ENCODE assay signal across 31 cellular contexts in the genomic region with DNA sequence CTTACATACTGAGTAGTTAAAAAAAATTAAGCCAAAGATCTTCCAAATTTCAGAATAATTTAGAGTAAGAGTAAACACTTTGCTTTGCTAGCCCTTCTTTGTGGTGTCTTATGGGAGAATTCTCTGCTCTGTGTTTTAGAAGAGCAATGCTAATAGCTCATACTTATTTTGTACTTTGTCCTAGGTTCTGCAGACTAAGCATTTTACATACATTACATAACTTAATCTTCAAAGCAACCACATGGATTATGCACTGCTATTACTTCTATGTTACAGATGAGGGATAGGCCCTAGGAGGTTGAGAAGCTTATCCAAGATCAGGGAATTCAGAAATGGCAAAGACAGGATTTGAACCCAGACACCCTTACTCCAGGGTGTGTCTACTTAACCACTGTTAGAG. TPM values are rescaled to one million over a fixed set of nuclear protein-coding genes. Genes with fewer than 3 reads are reported as not detected.
"Had no signal": no experiment of that assay in that cellular context is flagged by ENCODE, and none has a peak within 500 bp of the region (broad histone marks: within the 10 kb centered on the region; RNA-seq: fewer than 3 reads in every experiment).

No MANE protein-coding gene starts in this region.

- H2AFZ ChIP-seq: PC-9 had no signal

- ATAC-seq: activated CD8-positive, alpha-beta T cell treated with anti-CD3 and anti-CD28 coated beads for 36 hours; activated naive CD8-positive, alpha-beta T cell treated with anti-CD3 and anti-CD28 coated beads, Interleukin-2, amount 50 U/mL, for 24 hours had no signal

- H3K4me2 ChIP-seq: PC-9 had no signal

- DNase-seq: activated CD4-positive, alpha-beta T cell treated with anti-CD3 and anti-CD28 coated beads, Interleukin-2, amount 10 ng/mL, durations not matched to agents 24 days and 14 days; activated CD4-positive, alpha-beta T cell treated with anti-CD3 and anti-CD28 coated beads, Interleukin-2, amount 50 U/mL, for 4 hours; activated CD8-positive, alpha-beta T cell treated with anti-CD3 and anti-CD28 coated beads for 36 hours; activated effector memory CD4-positive, alpha-beta T cell treated with Interleukin-2 at 50 U/mL for 16 hours; activated naive CD4-positive, alpha-beta T cell treated with anti-CD3 and anti-CD28 coated beads, Interleukin-2, amount 10 ng/mL, durations not matched to agents 7 days and 5 days; activated naive CD8-positive, alpha-beta T cell treated with anti-CD3 and anti-CD28 coated beads, Interleukin-2, amount 50 U/mL, for 24 hours; activated T-cell treated with anti-CD3 and anti-CD28 coated beads, Interleukin-2, amount 50 U/mL, for 1 hour; anterior cingulate cortex; brain microvascular endothelial cell; central memory CD4-positive, alpha-beta T cell; Kasumi-1; MG63; NCI-H1048; NCI-H1105 treated with DMSO at 0.1 percent for 48 hours; NCI-H1436; NCI-H1694; NCI-H1930; NCI-H2081 treated with DMSO at 0.1 percent for 48 hours; NCI-H345; NCI-H524 treated with DMSO at 0.1 percent for 48 hours; NK-92 treated with Interleukin-12 subunit alpha and Interleukin-12 subunit beta, amount 100 ng/mL, for 24 hours; PC-9; Right ventricle myocardium superior had no signal

- H3K36me3 ChIP-seq: brain microvascular endothelial cell, MG63 had no signal

- H3K4me3 ChIP-seq: MG63, PC-9 had no signal

- H3K27ac ChIP-seq: brain microvascular endothelial cell, PC-9, RWPE1 had no signal

- H3K27me3 ChIP-seq: brain microvascular endothelial cell, MG63 had no signal

- H3K9me3 ChIP-seq: MG63 had no signal

- FAIRE-seq: RCC 7860, TTC549 had no signal

RNA-seq across cellular contexts. Expression of a gene that starts 9.8 kb away (rescaled TPM):
- total RNA-seq: activated CD4-positive, alpha-beta T cell treated with anti-CD3 and anti-CD28 coated beads, Interleukin-2, amount 10 ng/mL, durations not matched to agents 24 days and 14 days; activated CD8-positive, alpha-beta memory T cell treated with anti-CD3 and anti-CD28 coated beads for 36 hours; activated CD8-positive, alpha-beta T cell treated with anti-CD3 and anti-CD28 coated beads for 36 hours; activated T-helper 1 cell treated with anti-CD3 and anti-CD28 coated beads, Interleukin-12 subunit alpha, Interleukin-12 subunit beta, Interleukin-2, Interleukin-4 antibody, amounts not matched to agents 30 ng/mL and 10 ng/mL and 1 ng/mL, durations not matched to agents 14 hours and 24 hours and 36 hours; NCI-H460; OCI-LY7; T-helper 1 cell treated with Interleukin-12 subunit alpha and Interleukin-12 subunit beta and Interleukin-4 antibody, amounts not matched to agents 30 ng/mL and 1 ng/mL, for 36 hours had no signal
